In genomic region chr22:50082961-50083461, GRCh38 we compare ENCODE assay signal across 20 cellular contexts. TPM values are rescaled to one million over a fixed set of nuclear protein-coding genes. Genes with fewer than 3 reads are reported as not detected.
DNase-seq lines count a peak whose midpoint lies in the region; FAIRE-seq and TF ChIP-seq lines count a peak whose summit lies in the region.
"Had no signal": no experiment of that assay in that cellular context is flagged by ENCODE, and none has a peak within 500 bp of the region (broad histone marks: within the 10 kb centered on the region; RNA-seq: fewer than 3 reads in every experiment).

No MANE protein-coding gene starts in this region.

- no peak for TF ChIP-seq POLR2A in H1 (IDR thresholded peaks at IDR 0.05; ENCODE audit: control extremely low read depth in 1 of 2, low read depth in 2 of 2, low read length in 2 of 2)

- TF ChIP-seq RAD21 in H1 (IDR thresholded peaks at IDR 0.05 in 1 of 2, conservative IDR thresholded peaks at IDR 0.05 in 1 of 2; ENCODE audit: low read depth in 2 of 2, low read length in 2 of 2) = no peak

- H3K27ac ChIP-seq in H1 (ENCODE audit: low read depth, low read length) = no peak overlapping the region
- no peak overlapping the region for H3K27ac ChIP-seq in osteoblast (ENCODE audit: low read depth, low read length)
- H3K27ac ChIP-seq in A673 (ENCODE audit: low read depth, low read length, poor library complexity, severe bottlenecking) = no peak overlapping the region
- H3K27ac ChIP-seq in coronary artery = no peak overlapping the region
- H3K27ac ChIP-seq: KMS-11, ovary, sigmoid colon had no signal

- H4K5ac ChIP-seq in H1 (ENCODE audit: insufficient read length, low read depth, low read length) = no peak overlapping the region

- no peak overlapping the region for H3K4me3 ChIP-seq in H1 (ENCODE audit: extremely low read depth in 1 of 4, insufficient read depth in 2 of 4, low read depth in 3 of 4, low read length in 4 of 4)
- no peak overlapping the region for H3K4me3 ChIP-seq in osteoblast (ENCODE audit: insufficient read depth, low read length)
- H3K4me3 ChIP-seq in A673 (ENCODE audit: low read depth, low read length, poor library complexity, severe bottlenecking) = no peak overlapping the region
- H3K4me3 ChIP-seq in coronary artery = no peak overlapping the region
- H3K4me3 ChIP-seq: ovary, sigmoid colon had no signal

- no peak overlapping the region for H3K4me2 ChIP-seq in H1 (ENCODE audit: insufficient read depth in 1 of 2, low read depth in 2 of 2, low read length in 2 of 2)
- no peak overlapping the region for H3K4me2 ChIP-seq in osteoblast (ENCODE audit: insufficient read depth, low read length)
- H3K4me2 ChIP-seq: KMS-11 had no signal

- peaks cover 0 to 14% (median 7%) of the 10 kb centered on the region in 4 experiments; a peak in 5 of 7 replicates for H3K4me1 ChIP-seq in H1 (replicated peaks in 1 of 4; ENCODE audit: control insufficient read depth in 3 of 4, insufficient read depth in 4 of 4, low read length in 3 of 4)
- peaks cover 3% of the 10 kb centered on the region for H3K4me1 ChIP-seq in osteoblast (ENCODE audit: insufficient read depth, low read length)
- H3K4me1 ChIP-seq in A673 (ENCODE audit: insufficient read depth, low read length, poor library complexity, severe bottlenecking) = no peaks in the 10 kb centered on the region
- H3K4me1 ChIP-seq: sigmoid colon had no signal

- no peak overlapping the region for H2BK15ac ChIP-seq in H1 (ENCODE audit: low read length)

- in situ Hi-C loops in KBM-7 (cut with MboI; ENCODE audit: low pct_unique_long_range_greater_than_20kb, low sequenced_read_pairs) = no loop called here

- no peak overlapping the region for H3K9ac ChIP-seq in H1 (replicated peaks in 1 of 4; ENCODE audit: extremely low read depth in 1 of 4, low read depth in 3 of 4, low read length in 3 of 4)
- H3K9ac ChIP-seq: KMS-11 had no signal

- no peak for TF ChIP-seq EP300 in H1 (IDR thresholded peaks at IDR 0.05; ENCODE audit: borderline replicate concordance in 1 of 2, low read depth in 2 of 2, low read length in 2 of 2)

- no peak overlapping the region for H3K56ac ChIP-seq in H1 (replicated peaks; ENCODE audit: insufficient read length, low read depth, low read length)

- H3K23ac ChIP-seq in H1 (ENCODE audit: insufficient read length) = no peak overlapping the region

- H3K18ac ChIP-seq in H1 (ENCODE audit: extremely low read depth, low read length) = no peak overlapping the region

- no peak overlapping the region for H2BK5ac ChIP-seq in H1 (ENCODE audit: low read depth, low read length)

- CTCF ChIA-PET in H1 (lab: Charles Lee; ENCODE audit: partially characterized antibody) (interaction anchor here (0.9 to 1.3 kb wide), 3 partner anchors 10 to 24 kb away, joined by 3 to 7 read pairs (median 3); no protein-coding TSS in a partner anchor), A673 (lab: Charles Lee) (no interaction called here)

- H3K27me3 ChIP-seq in H1 (replicated peaks in 1 of 4; ENCODE audit: control insufficient read depth in 3 of 4, extremely low read depth in 1 of 4, insufficient read depth in 3 of 4, low read length in 3 of 4) (no peaks in the 10 kb centered on the region; a peak in 2 of 7 replicates), osteoblast (ENCODE audit: insufficient read depth, low read length) (peaks cover 20% of the 10 kb centered on the region), A673 (replicated peaks; ENCODE audit: insufficient read depth, low read depth, low read length, poor library complexity) (no peaks in the 10 kb centered on the region)
- H3K27me3 ChIP-seq: ovary had no signal

- H4K8ac ChIP-seq in H1 (ENCODE audit: extremely low read depth, insufficient read depth, low read length) = peak overlapping the region; percentile 12; the same call in 1 of the 2 replicates

- POLR2A ChIA-PET in H1 (lab: Charles Lee; ENCODE audit: partially characterized antibody) (no interaction called here), A673 (lab: Charles Lee; ENCODE audit: low non-redundant PET) (no interaction called here)

- DNase-seq in DMS153 (lab: John Stamatoyannopoulos, UW) = peak; percentile 38
- DNase-seq in KBM-7 = peak; percentile 56
- no peak for DNase-seq in H1 (ENCODE audit: low read depth in 1 of 2, low spot score in 2 of 2)
- peak; percentile 79 for DNase-seq in osteoblast (ENCODE audit: insufficient read length, low spot score, missing footprints)
- no peak for DNase-seq in A673 (ENCODE audit: low spot score)
- DNase-seq in dermis blood vessel endothelial cell = no peak
- no peak for DNase-seq in coronary artery (ENCODE audit: low spot score)
- no peak for DNase-seq in NCI-H2029 (lab: John Stamatoyannopoulos, UW)
- DNase-seq: activated CD8-positive, alpha-beta T cell treated with anti-CD3 and anti-CD28 coated beads for 36 hours; caudate nucleus; effector CD8-positive, alpha-beta T cell; hippocampal formation; NCI-H1105 treated with DMSO at 0.1 percent for 48 hours; NCI-H2171; ovary; sigmoid colon had no signal

- TF ChIP-seq CTCF in H1 (IDR thresholded peaks at IDR 0.05; ENCODE audit: control extremely low read depth in 1 of 3, insufficient read depth in 1 of 3, low read depth in 1 of 3, low read length in 3 of 3) (no peak), osteoblast (IDR thresholded peaks at IDR 0.05; ENCODE audit: extremely low read depth, low read depth, low read length) (no peak), A673 (conservative IDR thresholded peaks at IDR 0.05; ENCODE audit: low read depth, low read length) (no peak), coronary artery (IDR thresholded peaks at IDR 0.05) (no peak)

- no TSS peak for BruUV-seq in A673 (replicated peaks; lab: Mats Ljungman, UMichigan)

- intact Hi-C loops in A673 (cut with micrococcal nuclease; ENCODE audit: unreplicated experiment) = no loop called here

- WGBS in H1 (ENCODE audit: extremely low coverage in 1 of 2, insufficient coverage in 1 of 2, insufficient read length in 1 of 2, insufficient replicate concordance in 2 of 2, low coverage in 1 of 2, low lambda C conversion rate in 2 of 2, missing lambda C conversion rate in 1 of 2), 2 experiments = 95% methylated on average over 21 of the region's 21 CpGs; no CpG with 5 or more reads in 1 of the 2 experiments

- no peak for FAIRE-seq in H1 (lab: Jason Lieb, UNC)
- FAIRE-seq: G401.6, GM12891 had no signal

- H3K9me3 ChIP-seq in H1 (ENCODE audit: insufficient read depth in 2 of 2, low read depth in 1 of 2, low read length in 1 of 2) (no peaks in the 10 kb centered on the region), osteoblast (ENCODE audit: low read depth, low read length) (no peaks in the 10 kb centered on the region), A673 (ENCODE audit: low read depth, low read length, poor library complexity, severe bottlenecking) (no peaks in the 10 kb centered on the region)
- H3K9me3 ChIP-seq: ovary, sigmoid colon had no signal

- H2BK120ac ChIP-seq in H1 (replicated peaks; ENCODE audit: low read depth, low read length) = no peak overlapping the region

- no peak overlapping the region for H4K91ac ChIP-seq in H1 (replicated peaks; ENCODE audit: insufficient read length, low read length)

- no peak overlapping the region for H2BK20ac ChIP-seq in H1 (ENCODE audit: low read length)

- H3K79me2 ChIP-seq in H1 (ENCODE audit: control insufficient read depth in 1 of 2, insufficient read depth in 2 of 2, low read length in 2 of 2) (no peaks in the 10 kb centered on the region), osteoblast (ENCODE audit: insufficient read depth, low read length) (no peaks in the 10 kb centered on the region)

- H3K14ac ChIP-seq in H1 (ENCODE audit: insufficient read length) = no peak overlapping the region

- H2AK5ac ChIP-seq in H1 (ENCODE audit: low read depth, low read length) = no peak overlapping the region

- no peak overlapping the region for H3K4ac ChIP-seq in H1 (replicated peaks; ENCODE audit: insufficient read length, low read depth, low read length)

- H2AFZ ChIP-seq in H1 (ENCODE audit: low read length) (no peak overlapping the region), osteoblast (ENCODE audit: low read length) (no peak overlapping the region)

- H4K20me1 ChIP-seq in H1 (replicated peaks in 1 of 2; ENCODE audit: control insufficient read depth in 1 of 2, insufficient read depth in 2 of 2, low read length in 2 of 2) (no peaks in the 10 kb centered on the region), osteoblast (ENCODE audit: insufficient read depth, low read length) (no peaks in the 10 kb centered on the region)

- no peaks in the 10 kb centered on the region for H3K23me2 ChIP-seq in H1 (ENCODE audit: low read depth, low read length)

- H3K36me3 ChIP-seq in H1 (ENCODE audit: control insufficient read depth in 2 of 4, insufficient read depth in 4 of 4, low read length in 3 of 4) = no peaks in the 10 kb centered on the region
- H3K36me3 ChIP-seq in osteoblast (ENCODE audit: insufficient read depth, low read length) = no peaks in the 10 kb centered on the region
- no peaks in the 10 kb centered on the region for H3K36me3 ChIP-seq in A673 (ENCODE audit: insufficient read depth, low read length, poor library complexity, severe bottlenecking)
- H3K36me3 ChIP-seq: ovary, sigmoid colon had no signal

- no peak overlapping the region for H2BK12ac ChIP-seq in H1 (ENCODE audit: low read depth, low read length)

- no peaks in the 10 kb centered on the region for H3K79me1 ChIP-seq in H1 (ENCODE audit: low read depth, low read length)

RNA-seq across cellular contexts. Expression of gene MLC1, which starts 2.2 kb away (rescaled TPM):
- total RNA-seq in H1 (2021; fragmentation: NEBNext Ultra II Directional; extraction: Animal tissue kit (Norgen Biotek cat#: 25700)) = not detected in 2 replicates
- 0.17 and 0.20 TPM in 2 replicates for polyA plus RNA-seq in H1 (2011; rRNA removed)
- 0.12 TPM for polyA plus RNA-seq in H1 (2011; cell fraction: cytosol; rRNA removed)
- 0.34 TPM for polyA plus RNA-seq in H1 (2011; cell fraction: nucleus; rRNA removed)
- 0.09 to 0.28 TPM (median 0.19 TPM) in 3 of 4 replicates, not detected in the other for polyA plus RNA-seq in H1 (2012, experiment 1 of 2)
- polyA plus RNA-seq in H1 (2012, experiment 2 of 2) = 0.08 TPM
- 0.08 TPM for polyA plus RNA-seq in H1 (2013, experiment 1 of 2)
- 0.09 TPM for polyA plus RNA-seq in H1 (2013, experiment 2 of 2)
- polyA minus RNA-seq in H1 (2011; rRNA and poly(A)+ RNA removed) = 0.29 and 0.44 TPM in 2 replicates
- polyA minus RNA-seq in H1 (2011; cell fraction: cytosol; rRNA and poly(A)+ RNA removed) = not detected
- not detected for polyA minus RNA-seq in H1 (2011; cell fraction: nucleus; rRNA and poly(A)+ RNA removed)
- under 0.01 and 0.88 TPM in 2 replicates for total RNA-seq in osteoblast
- 0.37 and 0.75 TPM in 2 replicates for total RNA-seq in A673 (2021)
- total RNA-seq in dermis blood vessel endothelial cell = not detected in 2 replicates
- total RNA-seq: RPMI7951 had no signal

RNA-seq across cellular contexts. Expression of gene MOV10L1, which starts 6.8 kb away (rescaled TPM):
- not detected in 2 replicates for total RNA-seq in H1 (2021; fragmentation: NEBNext Ultra II Directional; extraction: Animal tissue kit (Norgen Biotek cat#: 25700))
- 0.13 and 0.32 TPM in 2 replicates for polyA plus RNA-seq in H1 (2011; rRNA removed)
- polyA plus RNA-seq in H1 (2011; cell fraction: cytosol; rRNA removed) = 0.37 TPM
- polyA plus RNA-seq in H1 (2011; cell fraction: nucleus; rRNA removed) = 0.31 TPM
- 0.07 TPM in 1 of 4 replicates, not detected in the others for polyA plus RNA-seq in H1 (2012, experiment 1 of 2)
- polyA plus RNA-seq in H1 (2012, experiment 2 of 2) = not detected
- polyA plus RNA-seq in H1 (2013, experiment 1 of 2) = 0.14 TPM
- polyA plus RNA-seq in H1 (2013, experiment 2 of 2) = 0.06 TPM
- 0.16 TPM in 1 of 2 replicates, not detected in the other for polyA minus RNA-seq in H1 (2011; rRNA and poly(A)+ RNA removed)
- polyA minus RNA-seq in H1 (2011; cell fraction: cytosol; rRNA and poly(A)+ RNA removed) = not detected
- 0.80 TPM for polyA minus RNA-seq in H1 (2011; cell fraction: nucleus; rRNA and poly(A)+ RNA removed)
- total RNA-seq in osteoblast (0.36 and 0.59 TPM in 2 replicates), A673 (2021) (0.33 TPM in 1 of 2 replicates, not detected in the other), dermis blood vessel endothelial cell (19.4 and 35.1 TPM in 2 replicates)
- total RNA-seq: RPMI7951 had no signal

RNA-seq across cellular contexts. Expression of gene TTLL8, which starts 24.9 kb away (rescaled TPM):
- total RNA-seq in H1 (2021; fragmentation: NEBNext Ultra II Directional; extraction: Animal tissue kit (Norgen Biotek cat#: 25700)) = not detected in 2 replicates
- polyA plus RNA-seq in H1 (2011; rRNA removed) = not detected in 2 replicates
- not detected for polyA plus RNA-seq in H1 (2011; cell fraction: cytosol; rRNA removed)
- not detected for polyA plus RNA-seq in H1 (2011; cell fraction: nucleus; rRNA removed)
- polyA plus RNA-seq in H1 (2012, experiment 1 of 2) = not detected in 4 replicates
- polyA plus RNA-seq in H1 (2012, experiment 2 of 2) = not detected
- polyA plus RNA-seq in H1 (2013, experiment 1 of 2) = not detected
- polyA plus RNA-seq in H1 (2013, experiment 2 of 2) = not detected
- not detected in 2 replicates for polyA minus RNA-seq in H1 (2011; rRNA and poly(A)+ RNA removed)
- polyA minus RNA-seq in H1 (2011; cell fraction: cytosol; rRNA and poly(A)+ RNA removed) = not detected
- polyA minus RNA-seq in H1 (2011; cell fraction: nucleus; rRNA and poly(A)+ RNA removed) = not detected
- total RNA-seq in osteoblast (not detected in 2 replicates), A673 (2021) (not detected in 2 replicates), dermis blood vessel endothelial cell (not detected in 2 replicates)
- total RNA-seq: activated CD8-positive, alpha-beta T cell treated with anti-CD3 and anti-CD28 coated beads for 36 hours; ovary; RPMI7951; sigmoid colon had no signal
- polyA plus RNA-seq: ovary, sigmoid colon had no signal

Comparison
In these comparisons a context has a peak if more than half of its experiments do, and no peak if none do; other contexts are left out.
1. DNase-seq: peak in DMS153 (single experiment), KBM-7 (single experiment) and osteoblast (single experiment); none in H1 (0 of 2), A673 (single experiment), dermis blood vessel endothelial cell (single experiment), coronary artery (single experiment) and NCI-H2029 (single experiment).
2. RNA of gene MOV10L1, which starts 6.8 kb away (total RNA-seq): 19.4 to 35.1 TPM in dermis blood vessel endothelial cell; 0.36 to 0.59 TPM in osteoblast, not detected in H1 and 0.33 TPM in A673; every median in the first group is over 10 times any median in the second.